Comparison of ENCODE assay signal across 9 cellular contexts in the genomic region with DNA sequence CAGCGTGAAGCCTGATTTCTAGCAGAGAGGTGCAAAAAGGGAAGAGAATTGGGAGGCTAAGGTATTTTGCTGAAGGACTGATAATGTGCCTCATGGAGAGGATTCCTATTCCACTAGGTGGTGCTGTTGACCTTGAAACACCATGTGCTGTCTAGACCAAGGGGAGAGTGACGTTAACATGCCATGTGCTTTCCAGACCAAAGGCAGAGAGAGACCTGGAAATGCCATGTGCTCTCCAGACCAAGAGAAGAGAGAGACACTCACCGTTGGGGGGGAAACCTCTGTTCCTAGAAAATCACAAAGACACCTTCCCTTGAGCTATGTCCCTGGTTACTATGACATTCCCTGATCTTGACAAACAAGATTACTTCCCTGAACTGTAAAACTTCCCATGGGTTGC.
A peak's percentile ranks its signal among the peaks of the same experiment; 100 is the strongest.
DNase-seq lines count a peak whose midpoint lies in the region; ATAC-seq and TF ChIP-seq lines count a peak whose summit lies in the region.
"Had no signal": no experiment of that assay in that cellular context is flagged by ENCODE, and none has a peak within 500 bp of the region (broad histone marks: within the 10 kb centered on the region; RNA-seq: fewer than 3 reads in every experiment).

No MANE protein-coding gene starts in this region.

- no peaks in the 10 kb centered on the region for H3K23me2 ChIP-seq in H9 (ENCODE audit: insufficient read length, low read depth, low read length, poor library complexity, severe bottlenecking)

- no peaks in the 10 kb centered on the region for H4K20me1 ChIP-seq in DND-41 (ENCODE audit: insufficient read depth, low read length)
- H4K20me1 ChIP-seq in H9 (ENCODE audit: control insufficient read depth, insufficient read depth, insufficient read length): no peaks in the 10 kb centered on the region

- H2BK12ac ChIP-seq in H9 (ENCODE audit: insufficient read length, low read depth, low read length): no peak overlapping the region

- H2BK120ac ChIP-seq in H9 (ENCODE audit: low read depth, low read length, poor library complexity, severe bottlenecking): no peak overlapping the region

- no peak overlapping the region for H4K91ac ChIP-seq in H9 (ENCODE audit: insufficient read length, low read depth, low read length)

- no peaks in the 10 kb centered on the region for H3K36me3 ChIP-seq in DND-41 (ENCODE audit: insufficient read depth, low read length)

- no peak overlapping the region for H3K4ac ChIP-seq in H9 (ENCODE audit: low read depth, low read length)

- H3K36me3 Mint-ChIP-seq in H9 (ENCODE audit: insufficient read depth in 1 of 3, low read depth in 3 of 3): peaks cover 12 to 38% (median 17%) of the 10 kb centered on the region in 3 experiments
- no peaks in the 10 kb centered on the region for H3K36me3 Mint-ChIP-seq in T-helper 17 cell (ENCODE audit: low read depth)

- H3K14ac ChIP-seq in H9 (ENCODE audit: insufficient read depth, low read length): no peak overlapping the region

- H3K4me1 ChIP-seq in DND-41 (ENCODE audit: insufficient read depth, low read length): no peaks in the 10 kb centered on the region
- no peaks in the 10 kb centered on the region for H3K4me1 ChIP-seq in H9 (ENCODE audit: insufficient read depth, low read length)
- H3K4me1 ChIP-seq: parathyroid adenoma had no signal

- H3K27ac ChIP-seq in DND-41 (ENCODE audit: low read length) (no peak overlapping the region), H9 (ENCODE audit: insufficient read length, low read depth, low read length) (no peak overlapping the region)
- H3K27ac ChIP-seq: parathyroid adenoma had no signal

- no peak overlapping the region for H2AK5ac ChIP-seq in H9 (ENCODE audit: insufficient read length, low read length)

- H2AFZ ChIP-seq in DND-41 (ENCODE audit: low read depth, low read length) (no peak overlapping the region), H9 (ENCODE audit: low read length) (no peak overlapping the region)
- H2AFZ ChIP-seq: parathyroid adenoma had no signal

- peaks cover 31 to 33% of the 10 kb centered on the region in 2 experiments for H3K9me3 Mint-ChIP-seq in H9

- H3K4me3 ChIP-seq in DND-41 (ENCODE audit: low read depth in 1 of 2, low read length in 2 of 2): no peak overlapping the region

- H3K4me1 Mint-ChIP-seq in H9 (no peaks in the 10 kb centered on the region), T-helper 17 cell (no peaks in the 10 kb centered on the region)

- H4K8ac ChIP-seq in H9 (replicated peaks; ENCODE audit: insufficient read length, low read depth, low read length): no peak overlapping the region

- no peaks in the 10 kb centered on the region for H3K27me3 ChIP-seq in DND-41 (ENCODE audit: insufficient read depth, low read length, poor library complexity)
- H3K27me3 ChIP-seq in H9 (ENCODE audit: insufficient read depth, low read length): no peaks in the 10 kb centered on the region

- no peak overlapping the region for H3K18ac ChIP-seq in H9 (ENCODE audit: insufficient read length, low read depth, low read length)

- peak; percentile 48; the same call in 1 of the 3 replicates for ATAC-seq in DND-41 (ENCODE audit: insufficient read depth, low read depth)
- no peak for ATAC-seq in T-helper 17 cell
- no peak for ATAC-seq in HG03175 (IDR thresholded peaks at IDR 0.05; ENCODE audit: unreplicated experiment)

- H3T11ph ChIP-seq in H9 (ENCODE audit: low read length): no peak overlapping the region

- H3K23ac ChIP-seq in H9 (ENCODE audit: insufficient read length, low read depth, low read length): no peak overlapping the region

- H3K79me1 ChIP-seq in H9 (ENCODE audit: insufficient read depth, low read depth, low read length, poor library complexity, severe bottlenecking): no peaks in the 10 kb centered on the region

- H3K4me3 Mint-ChIP-seq in H9 (no peak overlapping the region), T-helper 17 cell (no peak overlapping the region)

- TF ChIP-seq CTCF in DND-41 (IDR thresholded peaks at IDR 0.05; ENCODE audit: borderline replicate concordance, extremely low read depth, low read length, poor library complexity, severe bottlenecking) (peak; percentile 55), H9 (conservative IDR thresholded peaks at IDR 0.05) (peak; percentile 85)

- H3K9me3 ChIP-seq in DND-41 (ENCODE audit: insufficient read depth, low read length, severe bottlenecking) (no peaks in the 10 kb centered on the region), H9 (ENCODE audit: control insufficient read depth, low read depth, low read length) (no peaks in the 10 kb centered on the region), T-helper 17 cell (ENCODE audit: control insufficient read depth, low read length, poor library complexity, severe bottlenecking) (no peaks in the 10 kb centered on the region)

- H3K56ac ChIP-seq in H9 (ENCODE audit: insufficient read length, low read depth, low read length): no peak overlapping the region

- no peak overlapping the region for H3K27ac Mint-ChIP-seq in H9
- no peak overlapping the region for H3K27ac Mint-ChIP-seq in T-helper 17 cell

- H3K79me2 ChIP-seq in DND-41 (ENCODE audit: insufficient read depth, low read length): no peaks in the 10 kb centered on the region
- no peaks in the 10 kb centered on the region for H3K79me2 ChIP-seq in H9 (ENCODE audit: insufficient read depth, low read length)
- H3K79me2 ChIP-seq: parathyroid adenoma had no signal

- H2BK15ac ChIP-seq in H9 (ENCODE audit: low read depth, low read length): no peak overlapping the region

- H3K27me3 Mint-ChIP-seq in H9 (ENCODE audit: low read depth) (peaks cover 12% of the 10 kb centered on the region), T-helper 17 cell (no peaks in the 10 kb centered on the region)

- no peak overlapping the region for H2BK5ac ChIP-seq in H9 (ENCODE audit: insufficient read length, low read length)

- no peak overlapping the region for H3K9ac ChIP-seq in DND-41 (ENCODE audit: low read depth, low read length)
- H3K9ac ChIP-seq in H9 (ENCODE audit: extremely low read depth, insufficient read length, low read length): no peak overlapping the region
- H3K9ac ChIP-seq: parathyroid adenoma had no signal

- H2BK20ac ChIP-seq in H9 (ENCODE audit: low read depth, low read length, poor library complexity, severe bottlenecking): no peak overlapping the region

- WGBS in H9 (ENCODE audit: extremely low coverage, insufficient read length, low lambda C conversion rate): no CpG with 5 or more reads among the region's 3 CpGs

- H3K4me2 ChIP-seq in DND-41 (ENCODE audit: insufficient read depth, low read length) (no peak overlapping the region), H9 (ENCODE audit: insufficient read depth, insufficient read length, low read length) (no peak overlapping the region)

- no peak overlapping the region for H4K5ac ChIP-seq in H9 (ENCODE audit: insufficient read length, low read depth, low read length)

- peak; percentile 10 for DNase-seq in DND-41
- peak; percentile 65 for DNase-seq in H9
- DNase-seq in NCI-H2029 (lab: John Stamatoyannopoulos, UW): peak; percentile 60
- peak; percentile 77 for DNase-seq in amniotic epithelial cell (ENCODE audit: low read depth)
- peak; percentile 77 for DNase-seq in kidney tubule cell (ENCODE audit: low spot score)
- no peak for DNase-seq in T-helper 17 cell
- no peak for DNase-seq in activated CD4-positive, alpha-beta T cell treated with anti-CD3 and anti-CD28 coated beads, Interleukin-2, amount 50 U/mL, for 48 hours

Comparison
In these comparisons a context has a peak if more than half of its experiments do, and no peak if none do; other contexts are left out.
1. DNase-seq: peak in DND-41 (single experiment), H9 (single experiment), NCI-H2029 (single experiment), amniotic epithelial cell (single experiment) and kidney tubule cell (single experiment); none in T-helper 17 cell (0 of 3) and activated CD4-positive, alpha-beta T cell treated with anti-CD3 and anti-CD28 coated beads, Interleukin-2, amount 50 U/mL, for 48 hours (0 of 2).